ENCODE assay signal across 1 cellular context in genomic region chr3:131303848-131304247, GRCh38.
TF ChIP-seq lines count a peak whose summit lies in the region.

No MANE protein-coding gene starts in this region.

TF ChIP-seq in SK-N-SH, 30 proteins besides CTCF, POLR2A, EP300 and RAD21 (continued from another document):
- TF ChIP-seq ZBTB33 (IDR thresholded peaks at IDR 0.05; ENCODE audit: borderline replicate concordance, low read depth) = no peak
- no peak for TF ChIP-seq TAF1 (IDR thresholded peaks at IDR 0.05; ENCODE audit: borderline replicate concordance, low read depth, low read length)
- TF ChIP-seq TCF12 (IDR thresholded peaks at IDR 0.05) = no peak
- TF ChIP-seq FOXM1 (IDR thresholded peaks at IDR 0.05; ENCODE audit: low read depth) = no peak
